1 cellular context compared by ENCODE assay signal in the genomic region with DNA sequence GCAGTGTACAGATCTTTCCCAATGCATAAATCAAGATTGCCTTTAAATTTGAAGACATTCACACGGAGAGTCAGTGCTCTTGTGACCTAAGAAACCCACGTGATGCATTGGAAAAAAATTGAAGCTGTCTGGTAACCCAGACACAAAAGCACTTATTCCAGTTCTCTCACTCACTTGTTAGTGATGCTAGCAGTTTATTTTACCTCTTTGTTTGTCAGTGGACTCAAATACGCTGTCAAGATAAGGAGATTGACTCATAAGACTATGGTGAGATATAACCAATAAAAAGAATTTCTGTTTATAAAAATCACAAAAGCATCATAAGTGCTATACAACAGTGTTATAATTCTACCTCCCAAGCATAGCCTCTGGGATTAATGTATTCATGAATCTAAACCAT.
TF ChIP-seq lines count a peak whose summit lies in the region.

No MANE protein-coding gene starts in this region.

TF ChIP-seq in GM23338, 12 proteins besides CTCF, POLR2A, EP300 and RAD21 (continued from another document):
- TF ChIP-seq, protein P1, sequence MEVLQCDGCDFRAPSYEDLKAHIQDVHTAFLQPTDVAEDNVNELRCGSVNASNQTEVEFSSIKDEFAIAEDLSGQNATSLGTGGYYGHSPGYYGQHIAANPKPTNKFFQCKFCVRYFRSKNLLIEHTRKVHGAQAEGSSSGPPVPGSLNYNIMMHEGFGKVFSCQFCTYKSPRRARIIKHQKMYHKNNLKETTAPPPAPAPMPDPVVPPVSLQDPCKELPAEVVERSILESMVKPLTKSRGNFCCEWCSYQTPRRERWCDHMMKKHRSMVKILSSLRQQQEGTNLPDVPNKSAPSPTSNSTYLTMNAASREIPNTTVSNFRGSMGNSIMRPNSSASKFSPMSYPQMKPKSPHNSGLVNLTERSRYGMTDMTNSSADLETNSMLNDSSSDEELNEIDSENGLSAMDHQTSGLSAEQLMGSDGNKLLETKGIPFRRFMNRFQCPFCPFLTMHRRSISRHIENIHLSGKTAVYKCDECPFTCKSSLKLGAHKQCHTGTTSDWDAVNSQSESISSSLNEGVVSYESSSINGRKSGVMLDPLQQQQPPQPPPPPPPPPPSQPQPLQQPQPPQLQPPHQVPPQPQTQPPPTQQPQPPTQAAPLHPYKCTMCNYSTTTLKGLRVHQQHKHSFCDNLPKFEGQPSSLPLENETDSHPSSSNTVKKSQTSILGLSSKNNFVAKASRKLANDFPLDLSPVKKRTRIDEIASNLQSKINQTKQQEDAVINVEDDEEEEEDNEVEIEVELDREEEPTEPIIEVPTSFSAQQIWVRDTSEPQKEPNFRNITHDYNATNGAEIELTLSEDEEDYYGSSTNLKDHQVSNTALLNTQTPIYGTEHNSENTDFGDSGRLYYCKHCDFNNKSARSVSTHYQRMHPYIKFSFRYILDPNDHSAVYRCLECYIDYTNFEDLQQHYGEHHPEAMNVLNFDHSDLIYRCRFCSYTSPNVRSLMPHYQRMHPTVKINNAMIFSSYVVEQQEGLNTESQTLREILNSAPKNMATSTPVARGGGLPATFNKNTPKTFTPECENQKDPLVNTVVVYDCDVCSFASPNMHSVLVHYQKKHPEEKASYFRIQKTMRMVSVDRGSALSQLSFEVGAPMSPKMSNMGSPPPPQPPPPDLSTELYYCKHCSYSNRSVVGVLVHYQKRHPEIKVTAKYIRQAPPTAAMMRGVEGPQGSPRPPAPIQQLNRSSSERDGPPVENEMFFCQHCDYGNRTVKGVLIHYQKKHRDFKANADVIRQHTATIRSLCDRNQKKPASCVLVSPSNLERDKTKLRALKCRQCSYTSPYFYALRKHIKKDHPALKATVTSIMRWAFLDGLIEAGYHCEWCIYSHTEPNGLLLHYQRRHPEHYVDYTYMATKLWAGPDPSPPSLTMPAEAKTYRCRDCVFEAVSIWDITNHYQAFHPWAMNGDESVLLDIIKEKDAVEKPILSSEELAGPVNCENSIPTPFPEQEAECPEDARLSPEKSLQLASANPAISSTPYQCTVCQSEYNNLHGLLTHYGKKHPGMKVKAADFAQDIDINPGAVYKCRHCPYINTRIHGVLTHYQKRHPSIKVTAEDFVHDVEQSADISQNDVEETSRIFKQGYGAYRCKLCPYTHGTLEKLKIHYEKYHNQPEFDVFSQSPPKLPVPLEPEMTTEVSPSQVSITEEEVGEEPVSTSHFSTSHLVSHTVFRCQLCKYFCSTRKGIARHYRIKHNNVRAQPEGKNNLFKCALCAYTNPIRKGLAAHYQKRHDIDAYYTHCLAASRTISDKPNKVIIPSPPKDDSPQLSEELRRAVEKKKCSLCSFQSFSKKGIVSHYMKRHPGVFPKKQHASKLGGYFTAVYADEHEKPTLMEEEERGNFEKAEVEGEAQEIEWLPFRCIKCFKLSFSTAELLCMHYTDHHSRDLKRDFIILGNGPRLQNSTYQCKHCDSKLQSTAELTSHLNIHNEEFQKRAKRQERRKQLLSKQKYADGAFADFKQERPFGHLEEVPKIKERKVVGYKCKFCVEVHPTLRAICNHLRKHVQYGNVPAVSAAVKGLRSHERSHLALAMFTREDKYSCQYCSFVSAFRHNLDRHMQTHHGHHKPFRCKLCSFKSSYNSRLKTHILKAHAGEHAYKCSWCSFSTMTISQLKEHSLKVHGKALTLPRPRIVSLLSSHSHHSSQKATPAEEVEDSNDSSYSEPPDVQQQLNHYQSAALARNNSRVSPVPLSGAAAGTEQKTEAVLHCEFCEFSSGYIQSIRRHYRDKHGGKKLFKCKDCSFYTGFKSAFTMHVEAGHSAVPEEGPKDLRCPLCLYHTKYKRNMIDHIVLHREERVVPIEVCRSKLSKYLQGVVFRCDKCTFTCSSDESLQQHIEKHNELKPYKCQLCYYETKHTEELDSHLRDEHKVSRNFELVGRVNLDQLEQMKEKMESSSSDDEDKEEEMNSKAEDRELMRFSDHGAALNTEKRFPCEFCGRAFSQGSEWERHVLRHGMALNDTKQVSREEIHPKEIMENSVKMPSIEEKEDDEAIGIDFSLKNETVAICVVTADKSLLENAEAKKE (CRISPR knock-in tag; IDR thresholded peaks at IDR 0.05): no peak
- no peak for TF ChIP-seq ZNF331 (CRISPR knock-in tag; IDR thresholded peaks at IDR 0.05; ENCODE audit: low read depth)
- no peak for TF ChIP-seq JUNB (IDR thresholded peaks at IDR 0.05; ENCODE audit: unreplicated experiment)
- TF ChIP-seq, protein P2, sequence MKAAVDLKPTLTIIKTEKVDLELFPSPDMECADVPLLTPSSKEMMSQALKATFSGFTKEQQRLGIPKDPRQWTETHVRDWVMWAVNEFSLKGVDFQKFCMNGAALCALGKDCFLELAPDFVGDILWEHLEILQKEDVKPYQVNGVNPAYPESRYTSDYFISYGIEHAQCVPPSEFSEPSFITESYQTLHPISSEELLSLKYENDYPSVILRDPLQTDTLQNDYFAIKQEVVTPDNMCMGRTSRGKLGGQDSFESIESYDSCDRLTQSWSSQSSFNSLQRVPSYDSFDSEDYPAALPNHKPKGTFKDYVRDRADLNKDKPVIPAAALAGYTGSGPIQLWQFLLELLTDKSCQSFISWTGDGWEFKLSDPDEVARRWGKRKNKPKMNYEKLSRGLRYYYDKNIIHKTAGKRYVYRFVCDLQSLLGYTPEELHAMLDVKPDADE (IDR thresholded peaks at IDR 0.05): no peak
- TF ChIP-seq CREB1 (CRISPR knock-in tag; IDR thresholded peaks at IDR 0.05; ENCODE audit: low read depth): no peak
- no peak for TF ChIP-seq EZH2 (IDR thresholded peaks at IDR 0.05; ENCODE audit: low read depth, unreplicated experiment)
- TF ChIP-seq NANOG (IDR thresholded peaks at IDR 0.05; ENCODE audit: borderline replicate concordance): no peak
TF ChIP-seq in GM23338: peak in this region for 0.
